Comparison of ENCODE assay signal across 26 cellular contexts in the genomic region with DNA sequence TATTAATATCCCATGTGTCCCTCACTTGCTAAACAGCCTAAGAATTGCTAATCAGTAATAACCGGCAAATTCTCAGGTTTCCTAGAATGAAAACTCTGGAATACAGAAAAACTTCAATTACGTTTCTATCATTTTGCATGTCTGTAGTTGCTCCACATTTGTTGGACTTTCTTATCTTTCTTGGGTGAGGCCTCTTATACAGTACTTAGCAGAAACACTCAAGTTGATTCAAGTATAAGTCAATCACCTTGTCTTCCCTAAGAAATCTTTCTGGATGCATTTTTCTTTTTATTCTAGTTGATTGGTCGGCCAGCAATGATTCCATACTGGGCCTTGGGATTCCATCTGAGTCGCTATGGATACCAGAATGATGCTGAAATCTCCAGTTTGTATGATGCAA.
"Had no signal": no experiment of that assay in that cellular context is flagged by ENCODE, and none has a peak within 500 bp of the region (broad histone marks: within the 10 kb centered on the region; RNA-seq: fewer than 3 reads in every experiment).

No MANE protein-coding gene starts in this region.

- H3K27ac ChIP-seq: neutrophil, pancreas, prostate gland, sigmoid colon, stomach, thoracic aorta, thyroid gland, tibial nerve, upper lobe of left lung, uterus had no signal

- H3K36me3 ChIP-seq: prostate gland, sigmoid colon, stomach, thoracic aorta, thyroid gland, tibial nerve, upper lobe of left lung, uterus had no signal

- H3K36me3 Mint-ChIP-seq: naive B cell; naive thymus-derived CD8-positive, alpha-beta T cell; natural killer cell treated with Interleukin-12 subunit alpha and Interleukin-12 subunit beta and Interleukin-15 and Interleukin-18, amount 100 ng/mL, for 72 hours; stimulated activated effector memory CD8-positive, alpha-beta T cell treated with anti-CD3 and anti-CD28 coated beads, Interleukin-12 subunit alpha, Interleukin-12 subunit beta, amount 100 ng/mL, for 72 hours; stimulated activated naive B cell treated with anti-CD40 and anti-IgM and Interleukin-4, amounts not matched to agents 10 μg/mL and 1 μg/mL and 100 μg/mL, for 72 hours had no signal

- H3K27me3 Mint-ChIP-seq: naive B cell had no signal

- H3K9me3 Mint-ChIP-seq: stimulated activated naive CD8-positive, alpha-beta T cell treated with anti-CD3 and anti-CD28 coated beads, Interleukin-15, Interleukin-2, amounts not matched to agents 100 ng/mL and 50 ng/mL, for 24 hours had no signal

- H3K9me3 ChIP-seq: neutrophil, pancreas, prostate gland, sigmoid colon, stomach, thoracic aorta, thyroid gland, upper lobe of left lung, uterus had no signal

- H3K4me3 ChIP-seq: pancreas, prostate gland, sigmoid colon, stomach, thoracic aorta, thyroid gland, tibial nerve, upper lobe of left lung, uterus had no signal

- H3K4me1 Mint-ChIP-seq: naive B cell; naive thymus-derived CD8-positive, alpha-beta T cell; nephron progenitor cell; neural crest cell; stimulated activated effector memory CD8-positive, alpha-beta T cell treated with anti-CD3 and anti-CD28 coated beads, Interleukin-12 subunit alpha, Interleukin-12 subunit beta, amount 100 ng/mL, for 72 hours; stimulated activated naive B cell treated with anti-CD40 and anti-IgM and Interleukin-4, amounts not matched to agents 10 μg/mL and 1 μg/mL and 100 μg/mL, for 72 hours had no signal

- H3K27ac Mint-ChIP-seq: naive B cell; naive thymus-derived CD8-positive, alpha-beta T cell; natural killer cell treated with Interleukin-12 subunit alpha and Interleukin-12 subunit beta and Interleukin-15 and Interleukin-18, amount 100 ng/mL, for 72 hours; nephron progenitor cell; stimulated activated effector memory CD8-positive, alpha-beta T cell treated with anti-CD3 and anti-CD28 coated beads, Interleukin-12 subunit alpha, Interleukin-12 subunit beta, amount 100 ng/mL, for 72 hours; stimulated activated naive B cell treated with anti-CD40 and anti-IgM and Interleukin-4, amounts not matched to agents 10 μg/mL and 1 μg/mL and 100 μg/mL, for 72 hours; stimulated activated naive CD8-positive, alpha-beta T cell treated with anti-CD3 and anti-CD28 coated beads, Interleukin-15, Interleukin-2, amounts not matched to agents 100 ng/mL and 50 ng/mL, for 24 hours had no signal

- H3K27me3 ChIP-seq: neutrophil, pancreas, sigmoid colon, stomach, thyroid gland, tibial nerve, upper lobe of left lung, uterus had no signal

- H3K4me1 ChIP-seq: prostate gland, sigmoid colon, stomach, thyroid gland, tibial nerve, upper lobe of left lung, uterus had no signal

- FAIRE-seq: pancreas, small intestine had no signal

- H3K4me3 Mint-ChIP-seq: naive B cell; naive thymus-derived CD8-positive, alpha-beta T cell; natural killer cell treated with Interleukin-12 subunit alpha and Interleukin-12 subunit beta and Interleukin-15 and Interleukin-18, amount 100 ng/mL, for 72 hours; nephron progenitor cell; neural crest cell; stimulated activated effector memory CD8-positive, alpha-beta T cell treated with anti-CD3 and anti-CD28 coated beads, Interleukin-12 subunit alpha, Interleukin-12 subunit beta, amount 100 ng/mL, for 72 hours; stimulated activated naive B cell treated with anti-CD40 and anti-IgM and Interleukin-4, amounts not matched to agents 10 μg/mL and 1 μg/mL and 100 μg/mL, for 72 hours; stimulated activated naive CD8-positive, alpha-beta T cell treated with anti-CD3 and anti-CD28 coated beads, Interleukin-15, Interleukin-2, amounts not matched to agents 100 ng/mL and 50 ng/mL, for 24 hours had no signal

- ATAC-seq: naive thymus-derived CD8-positive, alpha-beta T cell; natural killer cell treated with Interleukin-12 subunit alpha and Interleukin-12 subunit beta and Interleukin-15 and Interleukin-18, amount 100 ng/mL, for 72 hours; pancreas; right cardiac atrium; stimulated activated effector memory CD8-positive, alpha-beta T cell treated with anti-CD3 and anti-CD28 coated beads, Interleukin-12 subunit alpha, Interleukin-12 subunit beta, amount 100 ng/mL, for 72 hours had no signal

- DNase-seq: naive B cell; naive thymus-derived CD8-positive, alpha-beta T cell; nephron progenitor cell; nucleus accumbens; pancreas; right cardiac atrium; sigmoid colon; small intestine; stimulated activated CD4-positive, alpha-beta T cell treated with anti-CD3 and anti-CD28 coated beads, Interleukin-15, amount 100 ng/mL, for 24 hours; stimulated activated CD4-positive, alpha-beta T cell treated with anti-CD3 and anti-CD28 coated beads, Interleukin-2, amount 100 ng/mL, for 24 hours; stimulated activated CD4-positive, alpha-beta T cell treated with anti-CD3 and anti-CD28 coated beads, Interleukin-2, amount 100 ng/mL, for 48 hours; stimulated activated CD4-positive, alpha-beta T cell treated with anti-CD3 and anti-CD28 coated beads, Interleukin-4, amount 100 ng/mL, for 24 hours; stimulated activated naive B cell treated with anti-CD40 and anti-IgM and Interleukin-4, amounts not matched to agents 10 μg/mL and 1 μg/mL and 100 μg/mL, for 72 hours; stimulated activated naive CD4-positive, alpha-beta T cell treated with Interleukin-2 at 50 U/mL for 16 hours; stomach; thyroid gland; upper lobe of left lung; uterus had no signal
